8 cellular contexts compared by ENCODE assay signal in genomic region chr6:157756708-157757429, GRCh38.
DNase-seq lines count a peak whose midpoint lies in the region; ATAC-seq and TF ChIP-seq lines count a peak whose summit lies in the region.

No MANE protein-coding gene starts in this region.

- intact Hi-C loops in lower leg skin (cut with DNase I; ENCODE audit: low total_unique reads) = no loop called here

- DNase-seq in COLO829 (ENCODE audit: low spot score) (peak; percentile 51), NCI-H524 treated with DMSO at 0.1 percent for 48 hours (lab: John Stamatoyannopoulos, UW) (peak; percentile 60), coronary artery (ENCODE audit: low spot score) (peak; percentile 91), lower leg skin (ENCODE audit: low spot score in 2 of 2) (peak; percentile 83 to 97)
- peak; percentile 82 for DNase-seq in activated CD4-positive, alpha-beta T cell treated with anti-CD3 and anti-CD28 coated beads, Interleukin-2, amount 10 ng/mL, durations not matched to agents 7 days and 5 days
- peak; percentile 64 to 80 (median 69) for DNase-seq in stimulated activated CD4-positive, alpha-beta T cell treated with anti-CD3 and anti-CD28 coated beads, TNF-alpha, amount 100 ng/mL, for 24 hours (ENCODE audit: low read depth in 3 of 3)

- POLR2A ChIA-PET in activated CD4-positive, alpha-beta T cell treated with anti-CD3 and anti-CD28 coated beads, Interleukin-2, amount 10 ng/mL, durations not matched to agents 7 days and 5 days (lab: Charles Lee) = no interaction called here

- H3K4me3 ChIP-seq in coronary artery = peak overlapping the region; percentile 37
- no peak overlapping the region for H3K4me3 ChIP-seq in lower leg skin (ENCODE audit: low read depth, poor library complexity, severe bottlenecking)

- no peak overlapping the region for H3K27ac Mint-ChIP-seq in activated CD4-positive, alpha-beta T cell treated with anti-CD3 and anti-CD28 coated beads, Interleukin-2, amount 10 ng/mL, durations not matched to agents 7 days and 5 days

- H3K9me3 Mint-ChIP-seq in activated CD4-positive, alpha-beta T cell treated with anti-CD3 and anti-CD28 coated beads, Interleukin-2, amount 10 ng/mL, durations not matched to agents 7 days and 5 days = peaks cover 2% of the 10 kb centered on the region

- TF ChIP-seq CTCF in coronary artery (IDR thresholded peaks at IDR 0.05) = peak; percentile 74
- peak in 1 of 3 donors; percentile 72 for TF ChIP-seq CTCF in lower leg skin (IDR thresholded peaks at IDR 0.05)

- H3K27me3 Mint-ChIP-seq in activated CD4-positive, alpha-beta T cell treated with anti-CD3 and anti-CD28 coated beads, Interleukin-2, amount 10 ng/mL, durations not matched to agents 7 days and 5 days = peaks cover 39% of the 10 kb centered on the region

- H3K4me1 Mint-ChIP-seq in activated CD4-positive, alpha-beta T cell treated with anti-CD3 and anti-CD28 coated beads, Interleukin-2, amount 10 ng/mL, durations not matched to agents 7 days and 5 days = peaks cover 53% of the 10 kb centered on the region

- ATAC-seq in HG02885 (IDR thresholded peaks at IDR 0.05; ENCODE audit: poor library complexity, unreplicated experiment) = peak; percentile 32
- no peak for ATAC-seq in GM18861 (IDR thresholded peaks at IDR 0.05; ENCODE audit: unreplicated experiment)

- no peaks in the 10 kb centered on the region for H3K36me3 Mint-ChIP-seq in activated CD4-positive, alpha-beta T cell treated with anti-CD3 and anti-CD28 coated beads, Interleukin-2, amount 10 ng/mL, durations not matched to agents 7 days and 5 days (ENCODE audit: low read depth)

- no peak overlapping the region for H3K4me3 Mint-ChIP-seq in activated CD4-positive, alpha-beta T cell treated with anti-CD3 and anti-CD28 coated beads, Interleukin-2, amount 10 ng/mL, durations not matched to agents 7 days and 5 days

- WGBS in lower leg skin, 2 donors = 23 to 28% methylated on average over 19 of the region's 19 CpGs

- CTCF ChIA-PET in activated CD4-positive, alpha-beta T cell treated with anti-CD3 and anti-CD28 coated beads, Interleukin-2, amount 10 ng/mL, durations not matched to agents 7 days and 5 days (lab: Charles Lee) = interaction anchor here (0.8 to 2.5 kb wide), 21 partner anchors 9 to 442 kb away, joined by 3 to 10 read pairs (median 4); no protein-coding TSS in a partner anchor

- H3K27ac ChIP-seq in coronary artery = peak overlapping the region; percentile 6 to 71

- TF ChIP-seq POLR2A in lower leg skin (IDR thresholded peaks at IDR 0.05) = no peak
